Comparison of ENCODE assay signal across 35 cellular contexts in the genomic region with DNA sequence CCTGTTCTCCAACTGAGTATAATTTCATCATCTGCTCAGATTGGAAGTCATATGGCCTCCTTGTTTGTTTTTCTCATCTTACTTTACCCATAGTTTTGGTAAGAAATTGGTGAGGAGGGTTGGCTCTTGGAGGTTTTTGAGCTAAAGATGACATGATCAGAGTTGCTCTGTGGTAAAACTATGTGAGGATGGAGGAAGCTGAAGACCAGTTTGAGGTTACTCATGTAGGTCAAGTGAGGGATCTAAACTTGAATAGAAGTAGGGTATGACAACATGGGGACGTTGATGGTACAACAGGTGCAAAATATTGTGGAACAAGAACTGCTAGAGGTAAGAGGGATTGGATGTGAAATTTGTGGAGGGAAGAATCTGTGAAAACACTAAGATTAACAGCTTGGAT.
"Had no signal": no experiment of that assay in that cellular context is flagged by ENCODE, and none has a peak within 500 bp of the region (broad histone marks: within the 10 kb centered on the region; RNA-seq: fewer than 3 reads in every experiment).

No MANE protein-coding gene starts in this region.

- H3K9me3 Mint-ChIP-seq: activated naive CD8-positive, alpha-beta T cell treated with anti-CD3 and anti-CD28 coated beads for 36 hours; central memory CD8-positive, alpha-beta T cell had no signal

- H3K4me1 Mint-ChIP-seq: activated naive CD8-positive, alpha-beta T cell treated with anti-CD3 and anti-CD28 coated beads for 36 hours had no signal

- ATAC-seq: activated CD8-positive, alpha-beta memory T cell treated with anti-CD3 and anti-CD28 coated beads, Interleukin-2, amount 10 ng/mL, durations not matched to agents 7 days and 5 days; PC-3; SK-N-SH treated with all-trans-retinoic acid at 6 μM for 48 hours had no signal

- H3K36me3 Mint-ChIP-seq: activated CD8-positive, alpha-beta memory T cell treated with anti-CD3 and anti-CD28 coated beads, Interleukin-2, amount 10 ng/mL, durations not matched to agents 7 days and 5 days; activated naive CD8-positive, alpha-beta T cell treated with anti-CD3 and anti-CD28 coated beads for 36 hours had no signal

- H3K4me3 Mint-ChIP-seq: activated CD8-positive, alpha-beta memory T cell treated with anti-CD3 and anti-CD28 coated beads, Interleukin-2, amount 10 ng/mL, durations not matched to agents 7 days and 5 days; activated naive CD8-positive, alpha-beta T cell treated with anti-CD3 and anti-CD28 coated beads for 36 hours; central memory CD8-positive, alpha-beta T cell had no signal

- DNase-seq: activated CD4-positive, alpha-beta T cell treated with anti-CD3 and anti-CD28 coated beads for 1 hour; activated CD4-positive, alpha-beta T cell treated with anti-CD3 and anti-CD28 coated beads for 48 hours; activated CD4-positive, CD25-positive, alpha-beta regulatory T cell; activated CD8-positive, alpha-beta memory T cell treated with anti-CD3 and anti-CD28 coated beads for 24 hours; activated CD8-positive, alpha-beta memory T cell treated with anti-CD3 and anti-CD28 coated beads, Interleukin-2, amount 10 ng/mL, durations not matched to agents 7 days and 5 days; activated CD8-positive, alpha-beta memory T cell treated with anti-CD3 and anti-CD28 coated beads, Interleukin-2, amount 50 U/mL, for 48 hours; activated effector memory CD4-positive, alpha-beta T cell treated with anti-CD3 and anti-CD28 coated beads, Interleukin-2, amount 50 U/mL, for 16 hours; activated naive CD4-positive, alpha-beta T cell; activated naive CD4-positive, alpha-beta T cell treated with anti-CD3 and anti-CD28 coated beads, Interleukin-2, amount 50 U/mL, for 16 hours; activated naive CD8-positive, alpha-beta T cell treated with anti-CD3 and anti-CD28 coated beads for 36 hours; activated T-cell treated with anti-CD3 and anti-CD28 coated beads, Interleukin-2, amount 50 U/mL, for 48 hours; amniotic stem cell; aorta; brain microvascular endothelial cell; Kasumi-1; KG1; MG63; MV-4-11; NCI-H1092; NCI-H1436 treated with DMSO at 0.1 percent for 48 hours; NCI-H1694 treated with DMSO at 0.1 percent for 48 hours; NCI-H2029; NCI-H510A; NCI-H526; NCI-H748 treated with DMSO at 0.1 percent for 48 hours; NK-92 treated with Interleukin-12 subunit alpha and Interleukin-12 subunit beta, amount 100 ng/mL, for 24 hours; PC-3; Peyer's patch; RPMI8226; SHP77 treated with DMSO at 0.1 percent for 48 hours; T-helper 1 cell; T1000; WERI-Rb-1 had no signal

- H3K27ac Mint-ChIP-seq: activated CD8-positive, alpha-beta memory T cell treated with anti-CD3 and anti-CD28 coated beads, Interleukin-2, amount 10 ng/mL, durations not matched to agents 7 days and 5 days; activated naive CD8-positive, alpha-beta T cell treated with anti-CD3 and anti-CD28 coated beads for 36 hours had no signal

- H3K27me3 Mint-ChIP-seq: central memory CD8-positive, alpha-beta T cell had no signal
